Comparison of ENCODE assay signal across 10 cellular contexts in genomic region chr11:64852804-64853520, GRCh38. TPM values are rescaled to one million over a fixed set of nuclear protein-coding genes. Genes with fewer than 3 reads are reported as not detected.
DNase-seq lines count a peak whose midpoint lies in the region; ATAC-seq and TF ChIP-seq lines count a peak whose summit lies in the region.
"Had no signal": no experiment of that assay in that cellular context is flagged by ENCODE, and none has a peak within 500 bp of the region (broad histone marks: within the 10 kb centered on the region; RNA-seq: fewer than 3 reads in every experiment).

No MANE protein-coding gene starts in this region.

- H2AFZ ChIP-seq in IMR-90 (replicated peaks; ENCODE audit: low read length, poor library complexity) (no peak overlapping the region), osteoblast (ENCODE audit: low read length) (no peak overlapping the region), GM23248 (no peak overlapping the region)

- H3K4me2 ChIP-seq in IMR-90 (ENCODE audit: low read depth, low read length) (no peak overlapping the region), osteoblast (ENCODE audit: insufficient read depth, low read length) (no peak overlapping the region), GM23248 (ENCODE audit: unreplicated experiment) (no peak overlapping the region)

- H3K4me3 Mint-ChIP-seq in CD4-positive, alpha-beta T cell = peak overlapping the region; percentile 66
- H3K4me3 Mint-ChIP-seq in MCF 10A (ENCODE audit: unreplicated experiment) (no peak overlapping the region), endodermal cell (no peak overlapping the region)

- CTCF ChIA-PET in CD4-positive, alpha-beta T cell (lab: Charles Lee) = interaction anchor here (1.5 to 12.7 kb wide), 6 partner anchors 8 to 41 kb away, joined by 4 to 136 read pairs (median 6); partner anchors contain the start of gene EHD1
- CTCF ChIA-PET in IMR-90 (lab: Yijun Ruan, JAX) (no interaction called here), MCF 10A (lab: Yijun Ruan, JAX) (interaction anchor here (0.5 to 15.7 kb wide), 5 partner anchors 24 to 49 kb away, joined by 3 to 286 read pairs (median 4); partner anchors contain the start of gene EHD1)

- no peak overlapping the region; a peak in 1 of 4 replicates for H4K8ac ChIP-seq in IMR-90 (ENCODE audit: low read depth in 2 of 2, low read length in 2 of 2)

- peaks cover 20% of the 10 kb centered on the region; the same call in 1 of the 2 replicates for H3F3A ChIP-seq in GM23248 (ENCODE audit: insufficient read depth)

- no peak overlapping the region for H2BK15ac ChIP-seq in IMR-90 (ENCODE audit: low read depth, low read length)

- POLR2A ChIA-PET in CD4-positive, alpha-beta T cell (lab: Charles Lee) = interaction anchor here (0.7 to 27.2 kb wide), 8 partner anchors 11 to 188 kb away, joined by 3 to 767 read pairs (median 5); partner anchors contain the start of genes EHD1, PPP2R5B, SAC3D1 and SF1
- POLR2A ChIA-PET in IMR-90 (lab: Charles Lee; ENCODE audit: unreplicated experiment) = no interaction called here
- POLR2A ChIA-PET in MCF 10A (lab: Yijun Ruan, JAX) = interaction anchor here (1.0 to 7.8 kb wide), 2 partner anchors 24 to 188 kb away, joined by 3 to 79 read pairs; partner anchors contain the start of genes EHD1 and SAC3D1

- H3K56ac ChIP-seq in IMR-90 (ENCODE audit: extremely low read depth, insufficient read depth, low read length) = no peak overlapping the region

- dilution Hi-C loops in IMR-90 (cut with HindIII; ENCODE audit: low sequenced_read_pairs, unreplicated experiment) = no loop called here

- no peaks in the 10 kb centered on the region for H3K27me3 Mint-ChIP-seq in CD4-positive, alpha-beta T cell
- H3K27me3 Mint-ChIP-seq in MCF 10A (ENCODE audit: insufficient read depth, unreplicated experiment) = no peaks in the 10 kb centered on the region
- no peaks in the 10 kb centered on the region for H3K27me3 Mint-ChIP-seq in endodermal cell (ENCODE audit: insufficient read depth)

- H4K20me1 ChIP-seq in IMR-90 (ENCODE audit: insufficient read depth, low read length) = peaks cover 5% of the 10 kb centered on the region; the same call in 1 of the 2 replicates
- peaks cover 20% of the 10 kb centered on the region for H4K20me1 ChIP-seq in osteoblast (ENCODE audit: insufficient read depth, low read length)
- no peaks in the 10 kb centered on the region for H4K20me1 ChIP-seq in GM23248 (ENCODE audit: insufficient read depth)

- no peaks in the 10 kb centered on the region for H3K27me3 ChIP-seq in CD4-positive, alpha-beta T cell (ENCODE audit: control insufficient read depth, insufficient read depth, low read length)
- no peaks in the 10 kb centered on the region for H3K27me3 ChIP-seq in IMR-90 (ENCODE audit: control insufficient read depth, insufficient read depth, low read length)
- no peaks in the 10 kb centered on the region for H3K27me3 ChIP-seq in osteoblast (ENCODE audit: insufficient read depth, low read length)
- no peaks in the 10 kb centered on the region for H3K27me3 ChIP-seq in endodermal cell (ENCODE audit: control insufficient read depth, insufficient read depth, low read length, poor library complexity, severe bottlenecking)
- no peaks in the 10 kb centered on the region for H3K27me3 ChIP-seq in GM23248 (replicated peaks; ENCODE audit: insufficient read depth)

- H3K4me3 ChIP-seq in IMR-90 (ENCODE audit: insufficient read depth, low read depth, low read length) (no peak overlapping the region), osteoblast (ENCODE audit: insufficient read depth, low read length) (no peak overlapping the region), endodermal cell (ENCODE audit: low read length) (no peak overlapping the region), GM23248 (no peak overlapping the region)

- BruUV-seq in IMR-90 (replicated peaks; lab: Mats Ljungman, UMichigan) (TSS peak; percentile 70), MCF 10A (replicated peaks; lab: Mats Ljungman, UMichigan) (TSS peak; percentile 23)

- no peak overlapping the region for H3K14ac ChIP-seq in IMR-90 (replicated peaks; ENCODE audit: low read depth, low read length)

- no peak overlapping the region for H3K18ac ChIP-seq in IMR-90 (ENCODE audit: low read depth, low read length)

- no peak for TF ChIP-seq CTCF in CD4-positive, alpha-beta T cell (IDR thresholded peaks at IDR 0.05)
- TF ChIP-seq CTCF in IMR-90 (conservative IDR thresholded peaks at IDR 0.05; ENCODE audit: low read depth, low read length) (no peak), MCF 10A (IDR thresholded peaks at IDR 0.05; ENCODE audit: unreplicated experiment) (no peak), osteoblast (IDR thresholded peaks at IDR 0.05; ENCODE audit: extremely low read depth, low read depth, low read length) (no peak), endodermal cell (conservative IDR thresholded peaks at IDR 0.05) (no peak)

- H3K79me2 ChIP-seq in osteoblast (ENCODE audit: insufficient read depth, low read length) (peaks cover 46% of the 10 kb centered on the region), GM23248 (ENCODE audit: insufficient read depth) (peaks cover 37% of the 10 kb centered on the region)

- H3K9me3 Mint-ChIP-seq in CD4-positive, alpha-beta T cell = no peaks in the 10 kb centered on the region
- H3K9me3 Mint-ChIP-seq in MCF 10A (ENCODE audit: unreplicated experiment) = no peaks in the 10 kb centered on the region
- no peaks in the 10 kb centered on the region for H3K9me3 Mint-ChIP-seq in endodermal cell

- H2BK120ac ChIP-seq in IMR-90 (ENCODE audit: low read depth, low read length) = no peak overlapping the region; the same call in 1 of the 2 replicates

- in situ Hi-C loops in IMR-90 (cut with MboI; ENCODE audit: low sequenced_read_pairs) (no loop called here), GM23248 (cut with MboI) (no loop called here)

- H4K91ac ChIP-seq in IMR-90 (ENCODE audit: insufficient read depth, low read depth, low read length) = no peak overlapping the region

- no peaks in the 10 kb centered on the region for H3K9me3 ChIP-seq in CD4-positive, alpha-beta T cell (ENCODE audit: control insufficient read depth, low read length)
- H3K9me3 ChIP-seq in IMR-90 (ENCODE audit: control insufficient read depth, insufficient read depth, low read length) = no peaks in the 10 kb centered on the region
- H3K9me3 ChIP-seq in osteoblast (ENCODE audit: low read depth, low read length) = no peaks in the 10 kb centered on the region
- no peaks in the 10 kb centered on the region for H3K9me3 ChIP-seq in endodermal cell (ENCODE audit: control insufficient read depth, low read length)
- no peaks in the 10 kb centered on the region for H3K9me3 ChIP-seq in GM23248 (ENCODE audit: low read depth)

- H3K36me3 Mint-ChIP-seq in CD4-positive, alpha-beta T cell (ENCODE audit: low read depth) = peaks cover 63% of the 10 kb centered on the region
- H3K36me3 Mint-ChIP-seq in MCF 10A (ENCODE audit: insufficient read depth, unreplicated experiment) = peaks cover 23% of the 10 kb centered on the region
- peaks cover 11% of the 10 kb centered on the region for H3K36me3 Mint-ChIP-seq in endodermal cell (ENCODE audit: low read depth)

- H3K4ac ChIP-seq in IMR-90 (ENCODE audit: low read depth, low read length) = peak overlapping the region; percentile 28; the same call in 1 of the 2 replicates

- H3K27ac Mint-ChIP-seq in CD4-positive, alpha-beta T cell = peak overlapping the region; percentile 81
- H3K27ac Mint-ChIP-seq in MCF 10A (ENCODE audit: low read depth, unreplicated experiment) (peak overlapping the region; percentile 70), endodermal cell (no peak overlapping the region)

- peaks cover 90% of the 10 kb centered on the region for H3K4me1 Mint-ChIP-seq in CD4-positive, alpha-beta T cell (ENCODE audit: low read depth)
- H3K4me1 Mint-ChIP-seq in MCF 10A (ENCODE audit: insufficient read depth, unreplicated experiment) = peaks cover 34% of the 10 kb centered on the region
- peaks cover 15% of the 10 kb centered on the region for H3K4me1 Mint-ChIP-seq in endodermal cell

- TF ChIP-seq POLR2A in IMR-90 (IDR thresholded peaks at IDR 0.05; ENCODE audit: low read depth, low read length) = no peak

- no peak overlapping the region for H2BK5ac ChIP-seq in IMR-90 (ENCODE audit: low read depth, low read length, poor library complexity, severe bottlenecking)

- intact Hi-C loops in CD4-positive, alpha-beta T cell (cut with DNase I, micrococcal nuclease) = loop anchor here in 1 of 2 experiments (1.0 kb wide), 1 partner anchor 15 kb away; no protein-coding TSS in a partner anchor
- intact Hi-C loops in IMR-90 (cut with micrococcal nuclease) (no loop called here), MCF 10A (cut with micrococcal nuclease) (no loop called here)

- no peak overlapping the region for H2BK20ac ChIP-seq in IMR-90 (ENCODE audit: low read depth, low read length)

- H3K9ac ChIP-seq in IMR-90 (ENCODE audit: low read depth, low read length) (no peak overlapping the region), endodermal cell (ENCODE audit: extremely low read depth, low read length, poor library complexity, severe bottlenecking) (no peak overlapping the region), GM23248 (no peak overlapping the region)

- no peak for ATAC-seq in CD4-positive, alpha-beta T cell (ENCODE audit: poor library complexity)
- ATAC-seq in IMR-90 (ENCODE audit: low read depth) = no peak

- peak overlapping the region; percentile 75 for H2AK5ac ChIP-seq in IMR-90 (ENCODE audit: low read depth, low read length)

- no peak for DNase-seq in CD4-positive, alpha-beta T cell
- DNase-seq in IMR-90 (no peak), MCF 10A (ENCODE audit: unreplicated experiment) (no peak), osteoblast (ENCODE audit: insufficient read length, low spot score, missing footprints) (no peak), NCI-H1436 treated with DMSO at 0.1 percent for 48 hours (lab: John Stamatoyannopoulos, UW) (no peak), endodermal cell (no peak), AG08395 (ENCODE audit: low spot score) (no peak), GM23248 (no peak)
- DNase-seq: NCI-H187 treated with DMSO at 0.1 percent for 48 hours had no signal

- H4K5ac ChIP-seq in IMR-90 (ENCODE audit: low read depth, low read length) = no peak overlapping the region

- H3K36me3 ChIP-seq in IMR-90 (ENCODE audit: control insufficient read depth, insufficient read depth, low read length) = peaks cover 35% of the 10 kb centered on the region
- H3K36me3 ChIP-seq in osteoblast (ENCODE audit: insufficient read depth, low read length) = peaks cover 32% of the 10 kb centered on the region
- peaks cover 17% of the 10 kb centered on the region for H3K36me3 ChIP-seq in endodermal cell (ENCODE audit: control insufficient read depth, insufficient read depth, low read length)
- peaks cover 14% of the 10 kb centered on the region for H3K36me3 ChIP-seq in GM23248 (ENCODE audit: low read depth)

- H3K79me1 ChIP-seq in IMR-90 (ENCODE audit: low read depth in 1 of 2, low read length in 2 of 2) = peaks cover 20 to 77% of the 10 kb centered on the region in 2 experiments

- H3K27ac ChIP-seq in CD4-positive, alpha-beta T cell (ENCODE audit: low read depth, low read length) = peak overlapping the region; percentile 76
- H3K27ac ChIP-seq in IMR-90 (ENCODE audit: insufficient read depth, low read length) = no peak overlapping the region; the same call in 1 of the 2 replicates
- H3K27ac ChIP-seq in osteoblast (ENCODE audit: low read depth, low read length) = peak overlapping the region; percentile 41
- no peak overlapping the region for H3K27ac ChIP-seq in endodermal cell (ENCODE audit: low read depth, low read length)
- H3K27ac ChIP-seq in GM23248 = no peak overlapping the region

- WGBS in IMR-90 (ENCODE audit: extremely low coverage in 2 of 2, insufficient read length in 1 of 2), 2 experiments = no CpG with 5 or more reads among the region's 24 CpGs
- 92 to 96% methylated on average over 7 to 24 of the region's 24 CpGs for WGBS in endodermal cell (ENCODE audit: insufficient coverage in 1 of 2, insufficient read length in 1 of 2), 2 experiments
- WGBS in GM23248 (ENCODE audit: low coverage in 1 of 2, low lambda C conversion rate in 2 of 2, missing lambda C conversion rate in 2 of 2), 2 experiments = 91 to 96% methylated on average over 20 to 24 of the region's 24 CpGs

- H2AK9ac ChIP-seq in IMR-90 (replicated peaks; ENCODE audit: low read depth, low read length, poor library complexity) = no peak overlapping the region

- H3K23ac ChIP-seq in IMR-90 (ENCODE audit: low read depth, low read length) = no peak overlapping the region

- no peak for TF ChIP-seq RAD21 in IMR-90 (IDR thresholded peaks at IDR 0.05; ENCODE audit: low read length)

- H3K4me1 ChIP-seq in IMR-90 (ENCODE audit: control insufficient read depth, insufficient read depth, low read length) (peaks cover 36% of the 10 kb centered on the region), osteoblast (ENCODE audit: insufficient read depth, low read length) (peaks cover 42% of the 10 kb centered on the region), endodermal cell (ENCODE audit: control insufficient read depth, insufficient read depth, low read length) (no peaks in the 10 kb centered on the region), GM23248 (ENCODE audit: insufficient read depth) (peaks cover 46% of the 10 kb centered on the region)

- H3K9me2 ChIP-seq in GM23248 (ENCODE audit: insufficient read depth) = no peaks in the 10 kb centered on the region

- H3K9me1 ChIP-seq in IMR-90 (ENCODE audit: insufficient read depth, low read length) = peaks cover 25% of the 10 kb centered on the region

RNA-seq across cellular contexts. Expression of gene CDC42BPG, which starts 8.5 kb away (rescaled TPM):
- total RNA-seq in CD4-positive, alpha-beta T cell = 1 to 10 TPM; 6.9 to 9.7 TPM
- total RNA-seq in IMR-90 (2012; rRNA removed) (under 0.01 TPM in 2 replicates), MCF 10A (2022) (3.0 and 3.7 TPM in 2 replicates), osteoblast (under 0.01 and 0.29 TPM in 2 replicates), endodermal cell (10 to 100 TPM; 11.1 to 12.6 TPM)
- polyA plus RNA-seq in IMR-90 (2012; rRNA removed) (0.10 and 0.12 TPM in 2 replicates), GM23248 (2016; fragmentation: Nextera tagmentation; extraction: Ambion mirVana) (not detected in 2 replicates)
- polyA plus RNA-seq in IMR-90 (2012; cell fraction: cytosol; rRNA removed) = 0.04 and 0.12 TPM in 2 replicates
- 0.50 and 0.59 TPM in 2 replicates for polyA plus RNA-seq in IMR-90 (2012; cell fraction: nucleus; rRNA removed; ENCODE audit: low replicate concordance)
- polyA plus RNA-seq in endodermal cell (2013, experiment 1 of 2) = 2.0 TPM
- 1.7 TPM for polyA plus RNA-seq in endodermal cell (2013, experiment 2 of 2)
- not detected in 2 replicates for total RNA-seq in GM23248 (2014; rRNA removed; shearing (Covaris generic))
- total RNA-seq: RPMI7951 had no signal

RNA-seq across cellular contexts. Expression of gene EHD1, which starts 25.5 kb away (rescaled TPM):
- 100 to 1,000 TPM; 132 to 139 TPM for total RNA-seq in CD4-positive, alpha-beta T cell
- total RNA-seq in IMR-90 (2012; rRNA removed) (107 and 125 TPM in 2 replicates), MCF 10A (2022) (67.9 and 80.6 TPM in 2 replicates), osteoblast (51.3 and 51.4 TPM in 2 replicates), endodermal cell (10 to 100 TPM; 39.7 to 43.8 TPM)
- polyA plus RNA-seq in IMR-90 (2012; rRNA removed) (209 and 216 TPM in 2 replicates), GM23248 (2016; fragmentation: Nextera tagmentation; extraction: Ambion mirVana) (55.2 and 56.3 TPM in 2 replicates)
- polyA plus RNA-seq in IMR-90 (2012; cell fraction: cytosol; rRNA removed) = 259 and 358 TPM in 2 replicates
- 267 and 410 TPM in 2 replicates for polyA plus RNA-seq in IMR-90 (2012; cell fraction: nucleus; rRNA removed; ENCODE audit: low replicate concordance)
- polyA plus RNA-seq in endodermal cell (2013, experiment 1 of 2) = 33.1 TPM
- polyA plus RNA-seq in endodermal cell (2013, experiment 2 of 2) = 32.7 TPM
- 90.2 and 124 TPM in 2 replicates for total RNA-seq in GM23248 (2014; rRNA removed; shearing (Covaris generic))

RNA-seq across cellular contexts. Expression of gene MEN1, which starts 42.6 kb away (rescaled TPM):
- 10 to 100 TPM; 16.4 to 17.7 TPM for total RNA-seq in CD4-positive, alpha-beta T cell
- total RNA-seq in IMR-90 (2012; rRNA removed) = 8.8 and 9.4 TPM in 2 replicates
- polyA plus RNA-seq in IMR-90 (2012; rRNA removed) = 35.7 and 44.7 TPM in 2 replicates
- polyA plus RNA-seq in IMR-90 (2012; cell fraction: cytosol; rRNA removed) = 18.9 and 33.6 TPM in 2 replicates
- 65.7 and 129 TPM in 2 replicates for polyA plus RNA-seq in IMR-90 (2012; cell fraction: nucleus; rRNA removed; ENCODE audit: low replicate concordance)
- 29.2 and 33.1 TPM in 2 replicates for total RNA-seq in MCF 10A (2022)
- total RNA-seq in osteoblast = 12.3 and 13.3 TPM in 2 replicates
- total RNA-seq in endodermal cell = 10 to 100 TPM; 44.5 to 48.7 TPM
- 48.7 TPM for polyA plus RNA-seq in endodermal cell (2013, experiment 1 of 2)
- polyA plus RNA-seq in endodermal cell (2013, experiment 2 of 2) = 44.3 TPM
- total RNA-seq in GM23248 (2014; rRNA removed; shearing (Covaris generic)) = 13.2 and 15.8 TPM in 2 replicates
- 24.6 and 26.1 TPM in 2 replicates for polyA plus RNA-seq in GM23248 (2016; fragmentation: Nextera tagmentation; extraction: Ambion mirVana)

RNA-seq across cellular contexts. Expression of gene MAP4K2, which starts 49.9 kb away (rescaled TPM):
- 10 to 100 TPM; 71.9 to 74.1 TPM for total RNA-seq in CD4-positive, alpha-beta T cell
- total RNA-seq in IMR-90 (2012; rRNA removed) (9.2 and 11.7 TPM in 2 replicates), MCF 10A (2022) (4.9 and 6.8 TPM in 2 replicates), osteoblast (6.2 and 9.8 TPM in 2 replicates), endodermal cell (10 to 100 TPM; 24.7 to 32.4 TPM)
- polyA plus RNA-seq in IMR-90 (2012; rRNA removed) (16.6 and 22.2 TPM in 2 replicates), GM23248 (2016; fragmentation: Nextera tagmentation; extraction: Ambion mirVana) (4.2 and 6.2 TPM in 2 replicates)
- polyA plus RNA-seq in IMR-90 (2012; cell fraction: cytosol; rRNA removed) = 18.8 and 24.1 TPM in 2 replicates
- polyA plus RNA-seq in IMR-90 (2012; cell fraction: nucleus; rRNA removed; ENCODE audit: low replicate concordance) = 41.7 and 95.5 TPM in 2 replicates
- polyA plus RNA-seq in endodermal cell (2013, experiment 1 of 2) = 20.7 TPM
- 18.3 TPM for polyA plus RNA-seq in endodermal cell (2013, experiment 2 of 2)
- total RNA-seq in GM23248 (2014; rRNA removed; shearing (Covaris generic)) = 18.2 and 19.7 TPM in 2 replicates

Comparison
In these comparisons a context has a peak if more than half of its experiments do, and no peak if none do; other contexts are left out.
1. H3K27ac ChIP-seq: peak in CD4-positive, alpha-beta T cell (single experiment) and osteoblast (single experiment); none in IMR-90 (single experiment), endodermal cell (single experiment) and GM23248 (single experiment).